8 cellular contexts compared by ENCODE assay signal in the genomic region with DNA sequence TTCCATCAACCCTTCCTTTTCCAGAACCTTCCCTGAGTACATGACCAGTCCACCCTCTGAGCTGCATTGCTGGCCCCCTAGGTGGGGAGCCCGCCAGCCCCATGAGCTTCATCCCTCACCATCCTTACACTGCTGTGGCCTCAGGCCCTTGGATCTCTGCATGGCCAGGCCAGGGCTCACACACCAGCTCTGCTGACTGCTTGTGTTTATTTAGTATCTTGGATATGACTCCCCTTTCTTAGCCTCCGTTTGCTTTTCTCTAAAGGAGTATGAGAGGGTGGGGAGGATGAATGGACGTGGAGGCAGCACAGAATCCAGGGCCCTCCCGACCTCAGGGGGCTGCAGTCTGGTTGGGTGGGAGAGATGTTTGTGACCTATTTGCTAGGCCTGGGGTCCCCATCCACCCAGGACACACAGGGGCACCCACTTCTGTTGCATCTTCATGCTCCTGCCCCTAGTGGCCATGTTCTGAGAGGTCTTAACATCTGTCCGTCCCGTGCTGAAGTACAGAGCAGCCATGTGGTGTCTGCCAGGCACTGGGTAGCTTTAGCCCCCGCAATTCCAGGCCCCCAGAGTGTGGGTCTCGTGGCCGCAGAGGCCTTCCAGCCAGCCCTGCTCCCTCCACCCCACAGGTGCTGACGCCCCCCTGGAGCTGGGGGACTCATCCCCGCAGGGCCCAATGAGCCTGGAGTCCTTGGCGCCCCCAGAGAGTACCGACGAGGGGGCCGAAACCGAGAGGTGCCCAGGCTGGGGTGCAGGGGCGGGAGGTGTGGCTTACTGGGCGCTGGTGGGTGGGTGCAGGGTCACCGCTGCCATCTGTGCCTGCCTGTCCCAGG. TPM values are rescaled to one million over a fixed set of nuclear protein-coding genes. Genes with fewer than 3 reads are reported as not detected.
A peak's percentile ranks its signal among the peaks of the same experiment; 100 is the strongest.
DNase-seq lines count a peak whose midpoint lies in the region; ATAC-seq and TF ChIP-seq lines count a peak whose summit lies in the region.
"Had no signal": no experiment of that assay in that cellular context is flagged by ENCODE, and none has a peak within 500 bp of the region (broad histone marks: within the 10 kb centered on the region; RNA-seq: fewer than 3 reads in every experiment).

No MANE protein-coding gene starts in this region.

- H3K9ac ChIP-seq in OCI-LY1 (ENCODE audit: low read length), result no peak overlapping the region

- H3K9me2 ChIP-seq in DOHH2 (replicated peaks; ENCODE audit: control insufficient read depth, low read length), result no peaks in the 10 kb centered on the region
- H3K9me2 ChIP-seq in OCI-LY1 (ENCODE audit: low read depth, low read length), result no peaks in the 10 kb centered on the region

- TF ChIP-seq POLR2A in uterus (IDR thresholded peaks at IDR 0.05), result no peak

- H3K9me3 ChIP-seq in DOHH2 (ENCODE audit: control insufficient read depth, insufficient read depth, low read length), result no peaks in the 10 kb centered on the region
- H3K9me3 ChIP-seq in OCI-LY1 (ENCODE audit: low read length), result no peaks in the 10 kb centered on the region
- H3K9me3 ChIP-seq in uterus, result no peaks in the 10 kb centered on the region
- H3K9me3 ChIP-seq in mucosa of descending colon, result no peaks in the 10 kb centered on the region

- H2AFZ ChIP-seq in OCI-LY1 (ENCODE audit: low read length), result no peak overlapping the region

- H3K79me2 ChIP-seq in DOHH2 (ENCODE audit: control insufficient read depth, low read length) (peaks cover 12% of the 10 kb centered on the region), OCI-LY1 (ENCODE audit: insufficient read depth, low read length) (no peaks in the 10 kb centered on the region)

- H3K4me3 ChIP-seq in DOHH2 (ENCODE audit: low read length), result no peak overlapping the region
- no peak overlapping the region for H3K4me3 ChIP-seq in OCI-LY1 (ENCODE audit: low read depth, low read length, poor library complexity, severe bottlenecking)
- H3K4me3 ChIP-seq in uterus, result no peak overlapping the region
- H3K4me3 ChIP-seq in mucosa of descending colon, result no peak overlapping the region

- H4K20me1 ChIP-seq in DOHH2 (ENCODE audit: control insufficient read depth, insufficient read depth, low read depth, low read length) (no peaks in the 10 kb centered on the region), OCI-LY1 (ENCODE audit: insufficient read depth, low read length) (no peaks in the 10 kb centered on the region)

- no peak for DNase-seq in foreskin keratinocyte
- DNase-seq in uterus, result no peak
- no peak for DNase-seq in mucosa of descending colon
- DNase-seq: mammary epithelial cell had no signal

- peak; percentile 67 for TF ChIP-seq CTCF in DOHH2 (IDR thresholded peaks at IDR 0.05; ENCODE audit: low read depth, low read length, poor library complexity, severe bottlenecking)
- peak; percentile 47 for TF ChIP-seq CTCF in OCI-LY1 (IDR thresholded peaks at IDR 0.05; ENCODE audit: low read length)
- peak; percentile 29 for TF ChIP-seq CTCF in foreskin keratinocyte (conservative IDR thresholded peaks at IDR 0.05)
- no peak for TF ChIP-seq CTCF in uterus (IDR thresholded peaks at IDR 0.05)
- TF ChIP-seq CTCF in mucosa of descending colon (IDR thresholded peaks at IDR 0.05), result no peak

- H3K4me2 ChIP-seq in DOHH2 (ENCODE audit: low read length) (no peak overlapping the region), OCI-LY1 (ENCODE audit: low read length) (no peak overlapping the region)

- H3F3A ChIP-seq in DOHH2 (ENCODE audit: control insufficient read depth, insufficient read depth) (no peaks in the 10 kb centered on the region), OCI-LY1 (ENCODE audit: insufficient read depth, low read length) (no peaks in the 10 kb centered on the region)

- H3K27ac ChIP-seq in DOHH2 (ENCODE audit: low read depth, low read length), result no peak overlapping the region
- H3K27ac ChIP-seq in OCI-LY1 (ENCODE audit: low read depth, low read length, poor library complexity, severe bottlenecking), result no peak overlapping the region
- no peak overlapping the region for H3K27ac ChIP-seq in foreskin keratinocyte
- no peak overlapping the region for H3K27ac ChIP-seq in uterus

- H3K36me3 ChIP-seq in DOHH2 (ENCODE audit: control insufficient read depth, low read length), result peaks cover 82% of the 10 kb centered on the region
- peaks cover 73% of the 10 kb centered on the region for H3K36me3 ChIP-seq in OCI-LY1 (ENCODE audit: insufficient read depth, low read length)
- no peaks in the 10 kb centered on the region for H3K36me3 ChIP-seq in uterus
- no peaks in the 10 kb centered on the region for H3K36me3 ChIP-seq in mucosa of descending colon (ENCODE audit: low read depth)

- intact Hi-C loops in uterus (cut with DNase I; ENCODE audit: low total_unique reads) (no loop called here), mucosa of descending colon (cut with DNase I, micrococcal nuclease) (no loop called here)

- H3K27me3 ChIP-seq in DOHH2 (ENCODE audit: control insufficient read depth, low read length) (no peaks in the 10 kb centered on the region), OCI-LY1 (ENCODE audit: insufficient read depth, low read length) (no peaks in the 10 kb centered on the region), foreskin keratinocyte (no peaks in the 10 kb centered on the region), uterus (no peaks in the 10 kb centered on the region)

- peaks cover 19% of the 10 kb centered on the region; the same call in 1 of the 2 replicates for H3K4me1 ChIP-seq in DOHH2 (ENCODE audit: control insufficient read depth, low read length)
- no peaks in the 10 kb centered on the region for H3K4me1 ChIP-seq in OCI-LY1 (ENCODE audit: insufficient read depth, low read length, severe bottlenecking)
- no peaks in the 10 kb centered on the region for H3K4me1 ChIP-seq in foreskin keratinocyte
- H3K4me1 ChIP-seq in uterus, result no peaks in the 10 kb centered on the region
- H3K4me1 ChIP-seq in mucosa of descending colon (ENCODE audit: low read depth), result no peaks in the 10 kb centered on the region

- no peak for ATAC-seq in foreskin keratinocyte
- no peak for ATAC-seq in HG02763 (IDR thresholded peaks at IDR 0.05; ENCODE audit: unreplicated experiment)
- ATAC-seq in mucosa of descending colon, result no peak
- ATAC-seq: Right ventricle myocardium inferior had no signal

RNA-seq across cellular contexts. Expression of a gene that starts 13.0 kb away (rescaled TPM):
- total RNA-seq in foreskin keratinocyte, result 85.1 and 85.6 TPM in 2 replicates
- 114 and 135 TPM in 2 replicates for polyA plus RNA-seq in foreskin keratinocyte
- 100 to 1,000 TPM in 1 of 4 donors, 10 to 100 TPM in 3; 13.5 to 118 (median 37.1) TPM for total RNA-seq in uterus
- total RNA-seq in mucosa of descending colon, result 100 to 1,000 TPM in 1 of 3 donors, 10 to 100 TPM in 2; 84.9 to 125 (median 92.3) TPM

RNA-seq across cellular contexts. Expression of a gene that starts 18.9 kb away (rescaled TPM):
- 0.11 and 0.20 TPM in 2 replicates for total RNA-seq in foreskin keratinocyte
- 0.17 and 0.30 TPM in 2 replicates for polyA plus RNA-seq in foreskin keratinocyte
- total RNA-seq in uterus, result under 1 TPM in 2 of 4 donors, not detected in 2; 0.29 to 0.62 TPM
- 1 to 10 TPM; 2.7 to 7.3 (median 3.9) TPM for total RNA-seq in mucosa of descending colon

RNA-seq across cellular contexts. Expression of a gene that starts 32.3 kb away (rescaled TPM):
- not detected in 2 replicates for total RNA-seq in foreskin keratinocyte
- 0.03 and 0.08 TPM in 2 replicates for polyA plus RNA-seq in foreskin keratinocyte
- 1 to 10 TPM in 1 of 4 donors, not detected in 3; 1.7 TPM for total RNA-seq in uterus
- total RNA-seq in mucosa of descending colon, result 1 to 10 TPM in 1 of 3 donors, under 1 TPM in 2; 0.70 to 1.1 (median 0.98) TPM
- total RNA-seq: mammary epithelial cell, Right ventricle myocardium inferior had no signal

RNA-seq across cellular contexts. Expression of a gene that starts 35.9 kb away (rescaled TPM):
- total RNA-seq in foreskin keratinocyte (3,278 and 3,889 TPM in 2 replicates), uterus (1,000 to 10,000 TPM in 2 of 4 donors, 100 to 1,000 TPM in 2; 324 to 1,895 (median 1,094) TPM), mucosa of descending colon (1,000 to 10,000 TPM; 1,251 to 1,696 (median 1,572) TPM)
- polyA plus RNA-seq in foreskin keratinocyte, result 5,360 and 6,188 TPM in 2 replicates

RNA-seq across cellular contexts. Expression of a gene that starts 51.1 kb away (rescaled TPM):
- total RNA-seq in foreskin keratinocyte (not detected in 2 replicates), uterus (under 1 TPM in 1 of 4 donors, not detected in 3; 0.14 TPM), mucosa of descending colon (not detected)
- polyA plus RNA-seq in foreskin keratinocyte, result not detected in 2 replicates
- total RNA-seq: mammary epithelial cell, Right ventricle myocardium inferior had no signal
- polyA plus RNA-seq: mammary epithelial cell had no signal

Comparison
In these comparisons a context has a peak if more than half of its experiments do, and no peak if none do; other contexts are left out.
1. CTCF ChIP-seq: peak in DOHH2 (single experiment), OCI-LY1 (single experiment) and foreskin keratinocyte (single experiment); none in uterus (0 of 4) and mucosa of descending colon (single experiment).